Comparison of ENCODE assay signal across 23 cellular contexts in the genomic region with DNA sequence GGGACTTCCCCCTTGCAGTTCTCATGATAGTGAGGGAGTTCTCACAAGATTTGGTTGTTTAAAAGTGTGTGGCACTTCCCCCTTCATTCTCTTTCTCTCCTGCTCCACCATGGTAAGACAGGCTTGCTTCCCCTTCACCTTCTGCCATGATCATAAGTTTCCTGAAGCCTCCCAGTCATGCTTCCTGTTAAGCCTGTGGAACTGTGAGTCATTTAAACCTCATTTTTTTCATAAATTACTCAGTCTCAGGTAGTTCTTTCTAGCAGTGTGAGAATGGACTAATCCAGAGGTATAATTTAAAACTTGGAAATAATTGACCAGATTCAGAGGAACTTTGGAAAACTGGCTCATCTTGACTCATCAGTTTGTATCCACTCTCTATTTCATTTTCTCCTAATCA.
"Had no signal": no experiment of that assay in that cellular context is flagged by ENCODE, and none has a peak within 500 bp of the region (broad histone marks: within the 10 kb centered on the region; RNA-seq: fewer than 3 reads in every experiment).

No MANE protein-coding gene starts in this region.

- H3K4me3 Mint-ChIP-seq: activated B cell treated with CpG ODN at 0.5 μM for 24 hours; activated naive CD4-positive, alpha-beta T cell treated with anti-CD3 and anti-CD28 coated beads for 36 hours; activated T-cell treated with anti-CD3 and anti-CD28 coated beads, Interleukin-2, amount 50 U/mL, for 72 hours; dendritic cell treated with granulocyte-macrophage colony-stimulating factor and Interleukin-4, amounts not matched to agents 40 ng/mL and 50 ng/mL, for 4 days; mesothelial cell of epicardium; naive thymus-derived CD8-positive, alpha-beta T cell; neural progenitor cell; T-helper 1 cell treated with Interleukin-12 subunit alpha and Interleukin-12 subunit beta and Interleukin-4 antibody, amounts not matched to agents 30 μg/mL and 1 μg/mL, for 36 hours had no signal

- H3K27me3 Mint-ChIP-seq: activated B cell treated with CpG ODN at 0.5 μM for 24 hours; dendritic cell treated with granulocyte-macrophage colony-stimulating factor and Interleukin-4, amounts not matched to agents 40 ng/mL and 50 ng/mL, for 4 days; naive thymus-derived CD8-positive, alpha-beta T cell had no signal

- H3K36me3 Mint-ChIP-seq: mesothelial cell of epicardium; naive thymus-derived CD8-positive, alpha-beta T cell; neural progenitor cell had no signal

- DNase-seq: activated B cell treated with CpG ODN at 0.5 μM for 24 hours; activated CD4-positive, alpha-beta T cell treated with anti-CD3 and anti-CD28 coated beads for 4 hours; activated CD4-positive, alpha-beta T cell treated with anti-CD3 and anti-CD28 coated beads, Interleukin-2, amount 50 U/mL, for 48 hours; activated effector memory CD4-positive, alpha-beta T cell treated with Interleukin-2 at 50 U/mL for 16 hours; activated naive CD4-positive, alpha-beta T cell treated with anti-CD3 and anti-CD28 coated beads for 36 hours; activated T-cell treated with anti-CD3 and anti-CD28 coated beads, Interleukin-2, amount 50 U/mL, for 72 hours; amygdala; effector CD8-positive, alpha-beta T cell; esophagus squamous epithelium; lower lobe of right lung; naive thymus-derived CD8-positive, alpha-beta T cell; stimulated activated CD4-positive, alpha-beta T cell treated with anti-CD3 and anti-CD28 coated beads, Interleukin-2, amount 100 ng/mL, for 48 hours; stimulated activated CD8-positive, alpha-beta memory T cell treated with anti-CD3 and anti-CD28 coated beads, Interleukin-4, amount 100 ng/mL, for 48 hours; stimulated activated naive CD4-positive, alpha-beta T cell; T1000; testis; trophoblast cell; uterus had no signal

- H3K27ac Mint-ChIP-seq: activated B cell treated with CpG ODN at 0.5 μM for 24 hours; activated naive CD4-positive, alpha-beta T cell treated with anti-CD3 and anti-CD28 coated beads for 36 hours; activated T-cell treated with anti-CD3 and anti-CD28 coated beads, Interleukin-2, amount 50 U/mL, for 72 hours; dendritic cell treated with granulocyte-macrophage colony-stimulating factor and Interleukin-4, amounts not matched to agents 40 ng/mL and 50 ng/mL, for 4 days; mesothelial cell of epicardium; naive thymus-derived CD8-positive, alpha-beta T cell; neural progenitor cell; T-helper 1 cell treated with Interleukin-12 subunit alpha and Interleukin-12 subunit beta and Interleukin-4 antibody, amounts not matched to agents 30 μg/mL and 1 μg/mL, for 36 hours had no signal

- H3K9me3 Mint-ChIP-seq: activated B cell treated with CpG ODN at 0.5 μM for 24 hours; activated naive CD4-positive, alpha-beta T cell treated with anti-CD3 and anti-CD28 coated beads for 36 hours; activated T-cell treated with anti-CD3 and anti-CD28 coated beads, Interleukin-2, amount 50 U/mL, for 72 hours; dendritic cell treated with granulocyte-macrophage colony-stimulating factor and Interleukin-4, amounts not matched to agents 40 ng/mL and 50 ng/mL, for 4 days; mesothelial cell of epicardium; neural progenitor cell; T-helper 1 cell treated with Interleukin-12 subunit alpha and Interleukin-12 subunit beta and Interleukin-4 antibody, amounts not matched to agents 30 μg/mL and 1 μg/mL, for 36 hours had no signal

- H3K4me1 Mint-ChIP-seq: activated B cell treated with CpG ODN at 0.5 μM for 24 hours; mesothelial cell of epicardium; naive thymus-derived CD8-positive, alpha-beta T cell; neural progenitor cell had no signal

- ATAC-seq: activated T-cell treated with anti-CD3 and anti-CD28 coated beads, Interleukin-2, amount 50 U/mL, for 72 hours; left lobe of liver; lower lobe of right lung; naive thymus-derived CD8-positive, alpha-beta T cell had no signal

- H3K4me3 ChIP-seq: esophagus squamous epithelium, lower lobe of right lung, neural progenitor cell, testis, uterus had no signal
